8 cellular contexts compared by ENCODE assay signal in the genomic region with DNA sequence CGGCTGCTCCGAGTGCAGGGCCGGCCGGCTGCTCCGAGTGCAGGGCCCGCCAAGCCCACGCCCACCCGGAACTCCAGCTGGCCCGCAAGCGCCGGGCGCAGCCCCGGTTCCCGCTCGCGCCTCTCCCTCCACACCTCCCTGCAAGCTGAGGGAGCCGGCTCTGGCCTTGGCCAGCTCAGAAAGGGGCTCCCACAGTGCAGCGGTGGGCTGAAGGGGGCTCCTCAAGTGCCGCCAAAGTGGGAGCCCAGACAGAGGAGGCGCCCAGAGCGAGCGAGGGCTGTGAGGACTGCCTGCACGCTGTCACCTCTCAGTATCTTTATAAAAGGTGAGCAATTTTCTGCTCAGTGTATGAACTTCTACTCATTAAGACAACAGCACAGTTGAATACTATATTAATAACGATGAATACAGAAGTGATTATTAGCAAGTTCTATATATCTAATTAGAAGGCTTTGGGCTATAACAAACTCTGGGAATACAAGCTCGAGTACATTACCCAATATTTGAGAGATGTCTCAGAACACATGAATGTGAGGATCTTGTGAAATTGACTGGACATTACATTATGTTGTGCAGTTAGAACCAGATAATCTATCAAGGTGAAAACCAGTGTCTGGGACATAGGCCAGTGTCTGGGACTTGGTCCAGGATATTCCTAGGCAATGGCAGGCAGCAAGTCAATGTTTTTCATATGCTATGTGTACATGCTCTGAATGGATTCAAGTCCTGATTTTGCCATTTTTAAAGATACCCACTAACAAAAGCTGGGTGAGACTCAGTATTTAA.
A peak's percentile ranks its signal among the peaks of the same experiment; 100 is the strongest.
DNase-seq lines count a peak whose midpoint lies in the region; ATAC-seq and TF ChIP-seq lines count a peak whose summit lies in the region.
"Not testable (repeated sequence)": the region's sequence is repeated elsewhere in the genome, so short reads cannot be mapped to it uniquely, and the experiment has no call there.

No MANE protein-coding gene starts in this region.

- not testable (repeated sequence) for TF ChIP-seq RAD21 in liver (IDR thresholded peaks at IDR 0.05)

- H3K4me3 ChIP-seq in choroid plexus epithelial cell (ENCODE audit: low read depth, low read length) (peak overlapping the region; percentile 53), gastroesophageal sphincter (peak overlapping the region; percentile 49 to 51), liver (ENCODE audit: low read depth in 1 of 3, low read length in 3 of 3) (peak overlapping the region in 2 of 3 donors; percentile 30 to 38), suprapubic skin (peak overlapping the region; percentile 37)
- H3K4me3 ChIP-seq in trophoblast cell (ENCODE audit: low read depth, low read length), result not testable (repeated sequence)

- not testable (repeated sequence) for H3K36me3 Mint-ChIP-seq in WTC11

- not testable (repeated sequence) for H3K14ac ChIP-seq in trophoblast cell (ENCODE audit: low read length)

- not testable (repeated sequence) for H4K8ac ChIP-seq in trophoblast cell (ENCODE audit: low read depth, low read length)

- H3K27me3 Mint-ChIP-seq in WTC11 (ENCODE audit: low read depth), result peaks cover 15% of the 10 kb centered on the region

- H2AFZ ChIP-seq in trophoblast cell (ENCODE audit: insufficient read depth, low read length, poor library complexity), result peak overlapping the region; percentile 28

- H3K9ac ChIP-seq in liver (ENCODE audit: low read depth in 1 of 2, low read length in 2 of 2), result not testable (repeated sequence)
- H3K9ac ChIP-seq in trophoblast cell (ENCODE audit: low read length), result peak overlapping the region; percentile 57

- not testable (repeated sequence) for H3K79me2 ChIP-seq in trophoblast cell (ENCODE audit: control insufficient read depth, insufficient read depth, low read length, poor library complexity)

- H4K91ac ChIP-seq in trophoblast cell (ENCODE audit: low read depth, low read length), result not testable (repeated sequence)

- not testable (repeated sequence) for H3K18ac ChIP-seq in trophoblast cell (ENCODE audit: low read length)

- H3K27ac ChIP-seq in gastroesophageal sphincter (peak overlapping the region; percentile 0 to 84 (median 61)), liver (ENCODE audit: low read depth in 1 of 2, low read length in 2 of 2) (peak overlapping the region; percentile 74 to 77)
- not testable (repeated sequence) for H3K27ac ChIP-seq in trophoblast cell (ENCODE audit: low read depth, low read length); suprapubic skin

- not testable (repeated sequence) for H3K27me3 ChIP-seq in gastroesophageal sphincter; liver (ENCODE audit: control insufficient read depth in 4 of 4, insufficient read depth in 4 of 4, low read length in 3 of 4); trophoblast cell (ENCODE audit: insufficient read depth, low read length); suprapubic skin

- TF ChIP-seq EP300 in gastroesophageal sphincter (IDR thresholded peaks at IDR 0.05); suprapubic skin (IDR thresholded peaks at IDR 0.05): not testable (repeated sequence)

- not testable (repeated sequence) for H2BK5ac ChIP-seq in trophoblast cell (ENCODE audit: low read depth, low read length, poor library complexity)

- CTCF ChIA-PET in WTC11 (lab: Charles Lee), result not testable (repeated sequence)

- 24 to 30% methylated on average over 2 of the region's 25 CpGs for WGBS in gastroesophageal sphincter (ENCODE audit: low coverage in 1 of 2), 2 donors
- WGBS in liver, result 10% methylated on average over 25 of the region's 25 CpGs
- no CpG with 5 or more reads among the region's 25 CpGs for WGBS in trophoblast cell (ENCODE audit: extremely low coverage, insufficient coverage, insufficient read length)
- 15% methylated on average over 18 of the region's 25 CpGs for WGBS in suprapubic skin

- not testable (repeated sequence) for H3K79me1 ChIP-seq in trophoblast cell (ENCODE audit: low read length)

- POLR2A ChIA-PET in WTC11 (lab: Charles Lee), result not testable (repeated sequence)

- H4K12ac ChIP-seq in trophoblast cell (ENCODE audit: low read depth, low read length), result not testable (repeated sequence)

- H2AK5ac ChIP-seq in trophoblast cell (ENCODE audit: low read length), result not testable (repeated sequence)

- H3K4ac ChIP-seq in trophoblast cell (ENCODE audit: low read depth, low read length), result not testable (repeated sequence)

- H3K23ac ChIP-seq in trophoblast cell (ENCODE audit: low read length), result not testable (repeated sequence)

- H3K4me1 Mint-ChIP-seq in WTC11, result not testable (repeated sequence)

- H3K9me3 ChIP-seq in gastroesophageal sphincter; liver (ENCODE audit: control insufficient read depth in 4 of 4, low read length in 3 of 4); trophoblast cell (ENCODE audit: insufficient read depth, low read depth, low read length); suprapubic skin: not testable (repeated sequence)

- TF ChIP-seq POLR2A in gastroesophageal sphincter (IDR thresholded peaks at IDR 0.05); suprapubic skin (IDR thresholded peaks at IDR 0.05): not testable (repeated sequence)

- H3K9me3 Mint-ChIP-seq in WTC11, result not testable (repeated sequence)

- peak overlapping the region; percentile 45 for H3K4me3 Mint-ChIP-seq in WTC11

- not testable (repeated sequence) for TF ChIP-seq CTCF in AG09319 (IDR thresholded peaks at IDR 0.05; ENCODE audit: low read depth, low read length); WTC11 (IDR thresholded peaks at IDR 0.05); choroid plexus epithelial cell (conservative IDR thresholded peaks at IDR 0.05; ENCODE audit: low read depth, low read length); gastroesophageal sphincter (IDR thresholded peaks at IDR 0.05); liver (IDR thresholded peaks at IDR 0.05; ENCODE audit: low read depth, low read length, missing input control); suprapubic skin (IDR thresholded peaks at IDR 0.05)

- H3K36me3 ChIP-seq in gastroesophageal sphincter; liver (ENCODE audit: control insufficient read depth in 4 of 4, insufficient read depth in 3 of 4, low read depth in 1 of 4, low read length in 3 of 4); trophoblast cell (ENCODE audit: control insufficient read depth in 1 of 2, insufficient read depth in 2 of 2, low read length in 2 of 2); suprapubic skin: not testable (repeated sequence)

- H3K4me1 ChIP-seq in gastroesophageal sphincter, result peaks cover 0 to 11% (median 0%) of the 10 kb centered on the region in 3 donors
- peaks cover 1 to 28% (median 10%) of the 10 kb centered on the region in 4 donors for H3K4me1 ChIP-seq in liver (ENCODE audit: control insufficient read depth in 4 of 4, insufficient read depth in 4 of 4, low read length in 3 of 4)
- H3K4me1 ChIP-seq in trophoblast cell (ENCODE audit: control insufficient read depth in 1 of 2, insufficient read depth in 2 of 2, low read length in 2 of 2), result not testable (repeated sequence)
- H3K4me1 ChIP-seq in suprapubic skin, result peaks cover 16% of the 10 kb centered on the region

- not testable (repeated sequence) for H2BK120ac ChIP-seq in trophoblast cell (ENCODE audit: insufficient read depth, low read length, poor library complexity)

- not testable (repeated sequence) for H2BK12ac ChIP-seq in trophoblast cell (ENCODE audit: low read length)

- peak; percentile 48 for DNase-seq in AG09319 (ENCODE audit: extremely low read depth, low read depth)
- DNase-seq in HCEC 1CT, result peak; percentile 45
- DNase-seq in WTC11 (ENCODE audit: low spot score), result peak; percentile 14
- DNase-seq in choroid plexus epithelial cell (ENCODE audit: low read depth), result peak; percentile 71
- DNase-seq in trophoblast cell, result peak in 1 of 2 donors; percentile 64
- DNase-seq in suprapubic skin (ENCODE audit: low spot score in 2 of 2), result not testable (repeated sequence)

- not testable (repeated sequence) for H3K27ac Mint-ChIP-seq in WTC11

- peak overlapping the region; percentile 65 for H3K4me2 ChIP-seq in trophoblast cell (ENCODE audit: low read length)

- ATAC-seq in WTC11 (peak; percentile 22; the same call in 1 of the 2 replicates), gastroesophageal sphincter (peak; percentile 81)

TF ChIP-seq in liver, 16 proteins besides CTCF, POLR2A, EP300 and RAD21 (continues in another document):
- peak in 1 of 2 donors; percentile 32 for TF ChIP-seq JUND (IDR thresholded peaks at IDR 0.05)
- peak; percentile 85 for TF ChIP-seq YY1 (IDR thresholded peaks at IDR 0.05)
- TF ChIP-seq ZBTB33 (IDR thresholded peaks at IDR 0.05), result peak; percentile 46
- TF ChIP-seq, protein P1, sequence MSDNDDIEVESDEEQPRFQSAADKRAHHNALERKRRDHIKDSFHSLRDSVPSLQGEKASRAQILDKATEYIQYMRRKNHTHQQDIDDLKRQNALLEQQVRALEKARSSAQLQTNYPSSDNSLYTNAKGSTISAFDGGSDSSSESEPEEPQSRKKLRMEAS (IDR thresholded peaks at IDR 0.05), result peak; percentile 52
